In the genomic region with DNA sequence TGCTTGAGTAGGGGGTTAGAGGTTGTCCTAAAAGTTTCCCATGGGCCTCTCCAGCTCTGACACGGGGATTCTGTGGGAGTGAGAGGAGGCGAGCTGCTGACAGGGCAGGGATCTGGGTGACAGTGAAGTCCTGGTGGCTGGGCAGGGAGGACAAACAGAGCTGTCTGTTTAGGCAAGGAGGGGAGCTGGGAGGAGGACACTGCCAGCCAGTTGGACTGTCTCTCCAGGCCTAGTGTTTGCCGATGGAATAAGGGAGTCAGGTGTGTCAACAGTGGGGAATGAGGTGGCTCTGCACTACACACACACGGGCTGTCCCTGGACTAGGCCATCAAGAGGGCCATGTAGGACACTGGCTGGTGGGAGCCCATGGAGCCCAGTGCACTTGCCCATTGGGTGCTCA, we compare ENCODE assay signal across 1 cellular context.
A peak's percentile ranks its signal among the peaks of the same experiment; 100 is the strongest.
TF ChIP-seq lines count a peak whose summit lies in the region.

No MANE protein-coding gene starts in this region.

TF ChIP-seq in HepG2, 621 proteins besides CTCF, POLR2A, EP300 and RAD21 (continued from another document and continues in another):
- TF ChIP-seq, protein P1, sequence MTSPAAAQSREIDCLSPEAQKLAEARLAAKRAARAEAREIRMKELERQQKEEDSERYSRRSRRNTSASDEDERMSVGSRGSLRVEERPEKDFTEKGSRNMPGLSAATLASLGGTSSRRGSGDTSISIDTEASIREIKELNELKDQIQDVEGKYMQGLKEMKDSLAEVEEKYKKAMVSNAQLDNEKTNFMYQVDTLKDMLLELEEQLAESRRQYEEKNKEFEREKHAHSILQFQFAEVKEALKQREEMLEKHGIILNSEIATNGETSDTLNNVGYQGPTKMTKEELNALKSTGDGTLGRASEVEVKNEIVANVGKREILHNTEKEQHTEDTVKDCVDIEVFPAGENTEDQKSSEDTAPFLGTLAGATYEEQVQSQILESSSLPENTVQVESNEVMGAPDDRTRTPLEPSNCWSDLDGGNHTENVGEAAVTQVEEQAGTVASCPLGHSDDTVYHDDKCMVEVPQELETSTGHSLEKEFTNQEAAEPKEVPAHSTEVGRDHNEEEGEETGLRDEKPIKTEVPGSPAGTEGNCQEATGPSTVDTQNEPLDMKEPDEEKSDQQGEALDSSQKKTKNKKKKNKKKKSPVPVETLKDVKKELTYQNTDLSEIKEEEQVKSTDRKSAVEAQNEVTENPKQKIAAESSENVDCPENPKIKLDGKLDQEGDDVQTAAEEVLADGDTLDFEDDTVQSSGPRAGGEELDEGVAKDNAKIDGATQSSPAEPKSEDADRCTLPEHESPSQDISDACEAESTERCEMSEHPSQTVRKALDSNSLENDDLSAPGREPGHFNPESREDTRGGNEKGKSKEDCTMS (CRISPR knock-in tag; conservative IDR thresholded peaks at IDR 0.05) = no peak
- TF ChIP-seq PPARG (CRISPR knock-in tag; conservative IDR thresholded peaks at IDR 0.05) (0 out of 2 replicates have a peak, but pooled peaks have one; percentile 34), NR2F2 (IDR thresholded peaks at IDR 0.05; ENCODE audit: borderline replicate concordance, low read depth) (no peak), TMF1 (CRISPR knock-in tag; IDR thresholded peaks at IDR 0.05; ENCODE audit: low read depth) (no peak), ZNF33A (CRISPR knock-in tag; IDR thresholded peaks at IDR 0.05; ENCODE audit: borderline replicate concordance) (no peak), HNRNPUL1 (IDR thresholded peaks at IDR 0.05; ENCODE audit: low read depth, low read length) (no peak), RAD51 (IDR thresholded peaks at IDR 0.05; ENCODE audit: borderline replicate concordance) (no peak), DR1 (CRISPR knock-in tag; IDR thresholded peaks at IDR 0.05) (no peak), NFIC (IDR thresholded peaks at IDR 0.05; ENCODE audit: low read length) (no peak), ZNF589 (CRISPR knock-in tag; conservative IDR thresholded peaks at IDR 0.05) (no peak), KDM2A (CRISPR knock-in tag; IDR thresholded peaks at IDR 0.05; ENCODE audit: borderline replicate concordance, low read depth) (no peak), ZNF629 (CRISPR knock-in tag; conservative IDR thresholded peaks at IDR 0.05) (no peak), GATAD2A (CRISPR knock-in tag; IDR thresholded peaks at IDR 0.05) (peak; percentile 69), JUND (CRISPR knock-in tag; IDR thresholded peaks at IDR 0.05) (no peak), SP1 (IDR thresholded peaks at IDR 0.05) (no peak), SP1 (CRISPR knock-in tag; IDR thresholded peaks at IDR 0.05) (0 out of 2 replicates have a peak, but pooled peaks have one; percentile 32), ASH2L (IDR thresholded peaks at IDR 0.05; ENCODE audit: insufficient read length, low read depth, low read length) (no peak), ELF1 (CRISPR knock-in tag; IDR thresholded peaks at IDR 0.05) (no peak), BORCS8-MEF2B (CRISPR knock-in tag; IDR thresholded peaks at IDR 0.05) (no peak), FOXP1 (IDR thresholded peaks at IDR 0.05) (no peak), FOXP1 (CRISPR knock-in tag; IDR thresholded peaks at IDR 0.05) (peak; percentile 38; the same call in 1 of the 2 replicates), ZNF431 (CRISPR knock-in tag; IDR thresholded peaks at IDR 0.05; ENCODE audit: borderline replicate concordance, low read depth) (no peak)
- TF ChIP-seq, protein P2, sequence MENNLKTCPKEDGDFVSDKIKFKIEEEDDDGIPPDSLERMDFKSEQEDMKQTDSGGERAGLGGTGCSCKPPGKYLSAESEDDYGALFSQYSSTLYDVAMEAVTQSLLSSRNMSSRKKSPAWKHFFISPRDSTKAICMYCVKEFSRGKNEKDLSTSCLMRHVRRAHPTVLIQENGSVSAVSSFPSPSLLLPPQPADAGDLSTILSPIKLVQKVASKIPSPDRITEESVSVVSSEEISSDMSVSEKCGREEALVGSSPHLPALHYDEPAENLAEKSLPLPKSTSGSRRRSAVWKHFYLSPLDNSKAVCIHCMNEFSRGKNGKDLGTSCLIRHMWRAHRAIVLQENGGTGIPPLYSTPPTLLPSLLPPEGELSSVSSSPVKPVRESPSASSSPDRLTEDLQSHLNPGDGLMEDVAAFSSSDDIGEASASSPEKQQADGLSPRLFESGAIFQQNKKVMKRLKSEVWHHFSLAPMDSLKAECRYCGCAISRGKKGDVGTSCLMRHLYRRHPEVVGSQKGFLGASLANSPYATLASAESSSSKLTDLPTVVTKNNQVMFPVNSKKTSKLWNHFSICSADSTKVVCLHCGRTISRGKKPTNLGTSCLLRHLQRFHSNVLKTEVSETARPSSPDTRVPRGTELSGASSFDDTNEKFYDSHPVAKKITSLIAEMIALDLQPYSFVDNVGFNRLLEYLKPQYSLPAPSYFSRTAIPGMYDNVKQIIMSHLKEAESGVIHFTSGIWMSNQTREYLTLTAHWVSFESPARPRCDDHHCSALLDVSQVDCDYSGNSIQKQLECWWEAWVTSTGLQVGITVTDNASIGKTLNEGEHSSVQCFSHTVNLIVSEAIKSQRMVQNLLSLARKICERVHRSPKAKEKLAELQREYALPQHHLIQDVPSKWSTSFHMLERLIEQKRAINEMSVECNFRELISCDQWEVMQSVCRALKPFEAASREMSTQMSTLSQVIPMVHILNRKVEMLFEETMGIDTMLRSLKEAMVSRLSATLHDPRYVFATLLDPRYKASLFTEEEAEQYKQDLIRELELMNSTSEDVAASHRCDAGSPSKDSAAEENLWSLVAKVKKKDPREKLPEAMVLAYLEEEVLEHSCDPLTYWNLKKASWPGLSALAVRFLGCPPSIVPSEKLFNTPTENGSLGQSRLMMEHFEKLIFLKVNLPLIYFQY (CRISPR knock-in tag; IDR thresholded peaks at IDR 0.05; ENCODE audit: borderline replicate concordance) = no peak
- TF ChIP-seq, protein P3, sequence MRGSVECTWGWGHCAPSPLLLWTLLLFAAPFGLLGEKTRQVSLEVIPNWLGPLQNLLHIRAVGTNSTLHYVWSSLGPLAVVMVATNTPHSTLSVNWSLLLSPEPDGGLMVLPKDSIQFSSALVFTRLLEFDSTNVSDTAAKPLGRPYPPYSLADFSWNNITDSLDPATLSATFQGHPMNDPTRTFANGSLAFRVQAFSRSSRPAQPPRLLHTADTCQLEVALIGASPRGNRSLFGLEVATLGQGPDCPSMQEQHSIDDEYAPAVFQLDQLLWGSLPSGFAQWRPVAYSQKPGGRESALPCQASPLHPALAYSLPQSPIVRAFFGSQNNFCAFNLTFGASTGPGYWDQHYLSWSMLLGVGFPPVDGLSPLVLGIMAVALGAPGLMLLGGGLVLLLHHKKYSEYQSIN (CRISPR knock-in tag; IDR thresholded peaks at IDR 0.05; ENCODE audit: borderline replicate concordance) = no peak
- TF ChIP-seq, protein P4, sequence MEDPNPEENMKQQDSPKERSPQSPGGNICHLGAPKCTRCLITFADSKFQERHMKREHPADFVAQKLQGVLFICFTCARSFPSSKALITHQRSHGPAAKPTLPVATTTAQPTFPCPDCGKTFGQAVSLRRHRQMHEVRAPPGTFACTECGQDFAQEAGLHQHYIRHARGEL (CRISPR knock-in tag; IDR thresholded peaks at IDR 0.05) = no peak
- TF ChIP-seq, protein P5, sequence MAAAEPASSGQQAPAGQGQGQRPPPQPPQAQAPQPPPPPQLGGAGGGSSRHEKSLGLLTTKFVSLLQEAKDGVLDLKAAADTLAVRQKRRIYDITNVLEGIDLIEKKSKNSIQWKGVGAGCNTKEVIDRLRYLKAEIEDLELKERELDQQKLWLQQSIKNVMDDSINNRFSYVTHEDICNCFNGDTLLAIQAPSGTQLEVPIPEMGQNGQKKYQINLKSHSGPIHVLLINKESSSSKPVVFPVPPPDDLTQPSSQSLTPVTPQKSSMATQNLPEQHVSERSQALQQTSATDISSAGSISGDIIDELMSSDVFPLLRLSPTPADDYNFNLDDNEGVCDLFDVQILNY (CRISPR knock-in tag; conservative IDR thresholded peaks at IDR 0.05) = no peak
- TF ChIP-seq, protein P6, sequence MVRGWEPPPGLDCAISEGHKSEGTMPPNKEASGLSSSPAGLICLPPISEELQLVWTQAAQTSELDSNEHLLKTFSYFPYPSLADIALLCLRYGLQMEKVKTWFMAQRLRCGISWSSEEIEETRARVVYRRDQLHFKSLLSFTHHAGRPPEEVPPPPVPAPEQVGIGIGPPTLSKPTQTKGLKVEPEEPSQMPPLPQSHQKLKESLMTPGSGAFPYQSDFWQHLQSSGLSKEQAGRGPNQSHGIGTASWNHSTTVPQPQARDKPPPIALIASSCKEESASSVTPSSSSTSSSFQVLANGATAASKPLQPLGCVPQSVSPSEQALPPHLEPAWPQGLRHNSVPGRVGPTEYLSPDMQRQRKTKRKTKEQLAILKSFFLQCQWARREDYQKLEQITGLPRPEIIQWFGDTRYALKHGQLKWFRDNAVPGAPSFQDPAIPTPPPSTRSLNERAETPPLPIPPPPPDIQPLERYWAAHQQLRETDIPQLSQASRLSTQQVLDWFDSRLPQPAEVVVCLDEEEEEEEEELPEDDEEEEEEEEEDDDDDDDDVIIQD (CRISPR knock-in tag; IDR thresholded peaks at IDR 0.05; ENCODE audit: low read depth) = peak; percentile 70
- TF ChIP-seq, protein P7, sequence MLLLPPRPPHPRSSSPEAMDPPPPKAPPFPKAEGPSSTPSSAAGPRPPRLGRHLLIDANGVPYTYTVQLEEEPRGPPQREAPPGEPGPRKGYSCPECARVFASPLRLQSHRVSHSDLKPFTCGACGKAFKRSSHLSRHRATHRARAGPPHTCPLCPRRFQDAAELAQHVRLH (CRISPR knock-in tag; IDR thresholded peaks at IDR 0.05; ENCODE audit: borderline replicate concordance, low read depth) = no peak
- TF ChIP-seq, protein P8, sequence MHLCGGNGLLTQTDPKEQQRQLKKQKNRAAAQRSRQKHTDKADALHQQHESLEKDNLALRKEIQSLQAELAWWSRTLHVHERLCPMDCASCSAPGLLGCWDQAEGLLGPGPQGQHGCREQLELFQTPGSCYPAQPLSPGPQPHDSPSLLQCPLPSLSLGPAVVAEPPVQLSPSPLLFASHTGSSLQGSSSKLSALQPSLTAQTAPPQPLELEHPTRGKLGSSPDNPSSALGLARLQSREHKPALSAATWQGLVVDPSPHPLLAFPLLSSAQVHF (CRISPR knock-in tag; IDR thresholded peaks at IDR 0.05) = no peak
- TF ChIP-seq, protein P9, sequence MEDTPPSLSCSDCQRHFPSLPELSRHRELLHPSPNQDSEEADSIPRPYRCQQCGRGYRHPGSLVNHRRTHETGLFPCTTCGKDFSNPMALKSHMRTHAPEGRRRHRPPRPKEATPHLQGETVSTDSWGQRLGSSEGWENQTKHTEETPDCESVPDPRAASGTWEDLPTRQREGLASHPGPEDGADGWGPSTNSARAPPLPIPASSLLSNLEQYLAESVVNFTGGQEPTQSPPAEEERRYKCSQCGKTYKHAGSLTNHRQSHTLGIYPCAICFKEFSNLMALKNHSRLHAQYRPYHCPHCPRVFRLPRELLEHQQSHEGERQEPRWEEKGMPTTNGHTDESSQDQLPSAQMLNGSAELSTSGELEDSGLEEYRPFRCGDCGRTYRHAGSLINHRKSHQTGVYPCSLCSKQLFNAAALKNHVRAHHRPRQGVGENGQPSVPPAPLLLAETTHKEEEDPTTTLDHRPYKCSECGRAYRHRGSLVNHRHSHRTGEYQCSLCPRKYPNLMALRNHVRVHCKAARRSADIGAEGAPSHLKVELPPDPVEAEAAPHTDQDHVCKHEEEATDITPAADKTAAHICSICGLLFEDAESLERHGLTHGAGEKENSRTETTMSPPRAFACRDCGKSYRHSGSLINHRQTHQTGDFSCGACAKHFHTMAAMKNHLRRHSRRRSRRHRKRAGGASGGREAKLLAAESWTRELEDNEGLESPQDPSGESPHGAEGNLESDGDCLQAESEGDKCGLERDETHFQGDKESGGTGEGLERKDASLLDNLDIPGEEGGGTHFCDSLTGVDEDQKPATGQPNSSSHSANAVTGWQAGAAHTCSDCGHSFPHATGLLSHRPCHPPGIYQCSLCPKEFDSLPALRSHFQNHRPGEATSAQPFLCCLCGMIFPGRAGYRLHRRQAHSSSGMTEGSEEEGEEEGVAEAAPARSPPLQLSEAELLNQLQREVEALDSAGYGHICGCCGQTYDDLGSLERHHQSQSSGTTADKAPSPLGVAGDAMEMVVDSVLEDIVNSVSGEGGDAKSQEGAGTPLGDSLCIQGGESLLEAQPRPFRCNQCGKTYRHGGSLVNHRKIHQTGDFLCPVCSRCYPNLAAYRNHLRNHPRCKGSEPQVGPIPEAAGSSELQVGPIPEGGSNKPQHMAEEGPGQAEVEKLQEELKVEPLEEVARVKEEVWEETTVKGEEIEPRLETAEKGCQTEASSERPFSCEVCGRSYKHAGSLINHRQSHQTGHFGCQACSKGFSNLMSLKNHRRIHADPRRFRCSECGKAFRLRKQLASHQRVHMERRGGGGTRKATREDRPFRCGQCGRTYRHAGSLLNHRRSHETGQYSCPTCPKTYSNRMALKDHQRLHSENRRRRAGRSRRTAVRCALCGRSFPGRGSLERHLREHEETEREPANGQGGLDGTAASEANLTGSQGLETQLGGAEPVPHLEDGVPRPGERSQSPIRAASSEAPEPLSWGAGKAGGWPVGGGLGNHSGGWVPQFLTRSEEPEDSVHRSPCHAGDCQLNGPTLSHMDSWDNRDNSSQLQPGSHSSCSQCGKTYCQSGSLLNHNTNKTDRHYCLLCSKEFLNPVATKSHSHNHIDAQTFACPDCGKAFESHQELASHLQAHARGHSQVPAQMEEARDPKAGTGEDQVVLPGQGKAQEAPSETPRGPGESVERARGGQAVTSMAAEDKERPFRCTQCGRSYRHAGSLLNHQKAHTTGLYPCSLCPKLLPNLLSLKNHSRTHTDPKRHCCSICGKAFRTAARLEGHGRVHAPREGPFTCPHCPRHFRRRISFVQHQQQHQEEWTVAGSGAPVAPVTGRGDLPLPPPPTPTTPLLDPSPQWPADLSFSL (CRISPR knock-in tag; IDR thresholded peaks at IDR 0.05) = peak; percentile 29; the same call in 1 of the 2 replicates
